9 cellular contexts compared by ENCODE assay signal in genomic region chr10:119269737-119270136, GRCh38.
DNase-seq lines count a peak whose midpoint lies in the region; ATAC-seq and TF ChIP-seq lines count a peak whose summit lies in the region.
"Had no signal": no experiment of that assay in that cellular context is flagged by ENCODE, and none has a peak within 500 bp of the region (broad histone marks: within the 10 kb centered on the region; RNA-seq: fewer than 3 reads in every experiment).

No MANE protein-coding gene starts in this region.

- no peak overlapping the region for H3K4me3 Mint-ChIP-seq in chondrocyte (ENCODE audit: unreplicated experiment)
- no peak overlapping the region for H3K4me3 Mint-ChIP-seq in nephron

- H4K20me1 ChIP-seq in OCI-LY7 (ENCODE audit: insufficient read depth, low read length): no peaks in the 10 kb centered on the region

- H3K4me1 Mint-ChIP-seq in chondrocyte (ENCODE audit: low read depth) (peaks cover 15% of the 10 kb centered on the region), nephron (peaks cover 24% of the 10 kb centered on the region)

- CTCF ChIA-PET in OCI-LY7 (lab: Charles Lee; ENCODE audit: unreplicated experiment): no interaction called here

- TF ChIP-seq CTCF in left ventricle myocardium inferior (IDR thresholded peaks at IDR 0.05; ENCODE audit: borderline replicate concordance) (no peak), chondrocyte (IDR thresholded peaks at IDR 0.05) (no peak), nephron (IDR thresholded peaks at IDR 0.05; ENCODE audit: unreplicated experiment in 3 of 3) (no peak), GM10266 (IDR thresholded peaks at IDR 0.05; ENCODE audit: control insufficient read depth, insufficient read depth, low read depth, missing control alignments) (no peak), OCI-LY7 (conservative IDR thresholded peaks at IDR 0.05; ENCODE audit: low read length) (no peak)

- no peaks in the 10 kb centered on the region for H3K9me3 ChIP-seq in left ventricle myocardium inferior (replicated peaks)
- H3K9me3 ChIP-seq in OCI-LY7 (ENCODE audit: low read length): no peaks in the 10 kb centered on the region

- H3K9me2 ChIP-seq in OCI-LY7 (ENCODE audit: insufficient read depth, low read length): no peaks in the 10 kb centered on the region

- ATAC-seq in Right ventricle myocardium inferior: no peak

- DNase-seq in left ventricle myocardium inferior (no peak), Right ventricle myocardium inferior (ENCODE audit: missing footprints) (no peak), chondrocyte (ENCODE audit: low spot score) (peak; percentile 33), GM10266 (ENCODE audit: extremely low spot score) (no peak), OCI-LY7 (ENCODE audit: low spot score) (no peak), NCI-H524 treated with DMSO at 0.1 percent for 48 hours (lab: John Stamatoyannopoulos, UW) (no peak), NCI-H2107 treated with DMSO at 0.1 percent for 48 hours (lab: John Stamatoyannopoulos, UW; ENCODE audit: unreplicated experiment) (no peak)
- DNase-seq: T1000 had no signal

- no peak overlapping the region for H3K27ac Mint-ChIP-seq in chondrocyte (ENCODE audit: unreplicated experiment)
- peak overlapping the region in 2 of 3 experiments; percentile 16 to 64 for H3K27ac Mint-ChIP-seq in nephron

- H2AFZ ChIP-seq in OCI-LY7 (ENCODE audit: low read length): no peak overlapping the region

- H3K36me3 ChIP-seq in left ventricle myocardium inferior: no peaks in the 10 kb centered on the region
- H3K36me3 ChIP-seq in OCI-LY7 (ENCODE audit: insufficient read depth, low read length): no peaks in the 10 kb centered on the region

- H3K9me3 Mint-ChIP-seq in chondrocyte (ENCODE audit: low read depth): no peaks in the 10 kb centered on the region
- H3K9me3 Mint-ChIP-seq in nephron: no peaks in the 10 kb centered on the region

- POLR2A ChIA-PET in OCI-LY7 (lab: Charles Lee): no interaction called here

- BruUV-seq in OCI-LY7 (replicated peaks; lab: Mats Ljungman, UMichigan): no TSS peak

- no peaks in the 10 kb centered on the region for H3K79me2 ChIP-seq in OCI-LY7 (ENCODE audit: insufficient read depth, low read depth, low read length)

- intact Hi-C loops in left ventricle myocardium inferior (cut with micrococcal nuclease) (no loop called here), Right ventricle myocardium inferior (cut with DNase I) (loop anchor here (2.0 kb wide), 1 partner anchor 61 kb away; no protein-coding TSS in a partner anchor), OCI-LY7 (cut with micrococcal nuclease; ENCODE audit: unreplicated experiment) (no loop called here)

- H3K36me3 Mint-ChIP-seq in chondrocyte (ENCODE audit: low read depth): no peaks in the 10 kb centered on the region
- H3K36me3 Mint-ChIP-seq in nephron (ENCODE audit: low read depth): no peaks in the 10 kb centered on the region

- H3K4me1 ChIP-seq in left ventricle myocardium inferior (peaks cover 89% of the 10 kb centered on the region), OCI-LY7 (ENCODE audit: insufficient read depth, low read length, poor library complexity, severe bottlenecking) (peaks cover 6% of the 10 kb centered on the region)

- no peaks in the 10 kb centered on the region for H3K27me3 Mint-ChIP-seq in chondrocyte (ENCODE audit: low read depth)
- no peaks in the 10 kb centered on the region for H3K27me3 Mint-ChIP-seq in nephron (ENCODE audit: low read depth)

- peak overlapping the region; percentile 87 for H3K27ac ChIP-seq in left ventricle myocardium inferior (replicated peaks)
- no peak overlapping the region for H3K27ac ChIP-seq in OCI-LY7 (ENCODE audit: low read depth, low read length, poor library complexity, severe bottlenecking)

- H3K4me2 ChIP-seq in OCI-LY7 (ENCODE audit: low read length): no peak overlapping the region

- H3K4me3 ChIP-seq in left ventricle myocardium inferior (no peak overlapping the region), OCI-LY7 (ENCODE audit: low read depth, low read length, poor library complexity, severe bottlenecking) (no peak overlapping the region)

- no peaks in the 10 kb centered on the region for H3K27me3 ChIP-seq in left ventricle myocardium inferior (ENCODE audit: low read depth)
